Comparison of ENCODE assay signal across 2 cellular contexts in the genomic region with DNA sequence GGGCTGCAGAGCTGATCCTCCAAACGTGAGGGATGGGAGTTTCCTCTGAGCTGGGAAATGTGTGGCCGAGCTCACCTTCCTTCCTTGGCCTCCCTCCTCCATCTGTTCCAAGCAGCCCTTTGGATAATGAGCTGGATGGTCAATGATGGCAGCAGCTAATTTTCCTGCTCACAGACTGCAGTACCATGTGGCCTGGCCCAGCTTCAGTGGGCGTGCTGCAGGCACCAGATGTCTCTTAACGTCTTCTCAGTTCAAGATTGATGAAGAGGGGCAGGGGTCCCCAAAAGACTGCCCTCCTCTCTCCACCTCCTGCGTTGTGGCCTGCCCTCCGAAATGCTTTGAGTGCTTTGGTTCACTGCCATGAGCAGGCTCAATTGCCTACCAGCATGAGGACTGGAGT.
TF ChIP-seq lines count a peak whose summit lies in the region.

No MANE protein-coding gene starts in this region.

TF ChIP-seq in GM23338, 12 proteins besides CTCF, POLR2A, EP300 and RAD21 (continues in another document):
- TF ChIP-seq ETS1 (IDR thresholded peaks at IDR 0.05) (no peak), REST (IDR thresholded peaks at IDR 0.05; ENCODE audit: unreplicated experiment) (no peak), STAT1 (IDR thresholded peaks at IDR 0.05; ENCODE audit: unreplicated experiment) (no peak), EZH2phosphoT487 (IDR thresholded peaks at IDR 0.05; ENCODE audit: unreplicated experiment) (no peak), ZNF114 (CRISPR knock-in tag; IDR thresholded peaks at IDR 0.05) (no peak), JUNB (IDR thresholded peaks at IDR 0.05; ENCODE audit: unreplicated experiment) (no peak), POLR2AphosphoS5 (IDR thresholded peaks at IDR 0.05; ENCODE audit: low read depth) (no peak), CREB1 (CRISPR knock-in tag; IDR thresholded peaks at IDR 0.05; ENCODE audit: low read depth) (no peak), ZNF331 (CRISPR knock-in tag; IDR thresholded peaks at IDR 0.05; ENCODE audit: low read depth) (no peak)
- TF ChIP-seq, protein P1, sequence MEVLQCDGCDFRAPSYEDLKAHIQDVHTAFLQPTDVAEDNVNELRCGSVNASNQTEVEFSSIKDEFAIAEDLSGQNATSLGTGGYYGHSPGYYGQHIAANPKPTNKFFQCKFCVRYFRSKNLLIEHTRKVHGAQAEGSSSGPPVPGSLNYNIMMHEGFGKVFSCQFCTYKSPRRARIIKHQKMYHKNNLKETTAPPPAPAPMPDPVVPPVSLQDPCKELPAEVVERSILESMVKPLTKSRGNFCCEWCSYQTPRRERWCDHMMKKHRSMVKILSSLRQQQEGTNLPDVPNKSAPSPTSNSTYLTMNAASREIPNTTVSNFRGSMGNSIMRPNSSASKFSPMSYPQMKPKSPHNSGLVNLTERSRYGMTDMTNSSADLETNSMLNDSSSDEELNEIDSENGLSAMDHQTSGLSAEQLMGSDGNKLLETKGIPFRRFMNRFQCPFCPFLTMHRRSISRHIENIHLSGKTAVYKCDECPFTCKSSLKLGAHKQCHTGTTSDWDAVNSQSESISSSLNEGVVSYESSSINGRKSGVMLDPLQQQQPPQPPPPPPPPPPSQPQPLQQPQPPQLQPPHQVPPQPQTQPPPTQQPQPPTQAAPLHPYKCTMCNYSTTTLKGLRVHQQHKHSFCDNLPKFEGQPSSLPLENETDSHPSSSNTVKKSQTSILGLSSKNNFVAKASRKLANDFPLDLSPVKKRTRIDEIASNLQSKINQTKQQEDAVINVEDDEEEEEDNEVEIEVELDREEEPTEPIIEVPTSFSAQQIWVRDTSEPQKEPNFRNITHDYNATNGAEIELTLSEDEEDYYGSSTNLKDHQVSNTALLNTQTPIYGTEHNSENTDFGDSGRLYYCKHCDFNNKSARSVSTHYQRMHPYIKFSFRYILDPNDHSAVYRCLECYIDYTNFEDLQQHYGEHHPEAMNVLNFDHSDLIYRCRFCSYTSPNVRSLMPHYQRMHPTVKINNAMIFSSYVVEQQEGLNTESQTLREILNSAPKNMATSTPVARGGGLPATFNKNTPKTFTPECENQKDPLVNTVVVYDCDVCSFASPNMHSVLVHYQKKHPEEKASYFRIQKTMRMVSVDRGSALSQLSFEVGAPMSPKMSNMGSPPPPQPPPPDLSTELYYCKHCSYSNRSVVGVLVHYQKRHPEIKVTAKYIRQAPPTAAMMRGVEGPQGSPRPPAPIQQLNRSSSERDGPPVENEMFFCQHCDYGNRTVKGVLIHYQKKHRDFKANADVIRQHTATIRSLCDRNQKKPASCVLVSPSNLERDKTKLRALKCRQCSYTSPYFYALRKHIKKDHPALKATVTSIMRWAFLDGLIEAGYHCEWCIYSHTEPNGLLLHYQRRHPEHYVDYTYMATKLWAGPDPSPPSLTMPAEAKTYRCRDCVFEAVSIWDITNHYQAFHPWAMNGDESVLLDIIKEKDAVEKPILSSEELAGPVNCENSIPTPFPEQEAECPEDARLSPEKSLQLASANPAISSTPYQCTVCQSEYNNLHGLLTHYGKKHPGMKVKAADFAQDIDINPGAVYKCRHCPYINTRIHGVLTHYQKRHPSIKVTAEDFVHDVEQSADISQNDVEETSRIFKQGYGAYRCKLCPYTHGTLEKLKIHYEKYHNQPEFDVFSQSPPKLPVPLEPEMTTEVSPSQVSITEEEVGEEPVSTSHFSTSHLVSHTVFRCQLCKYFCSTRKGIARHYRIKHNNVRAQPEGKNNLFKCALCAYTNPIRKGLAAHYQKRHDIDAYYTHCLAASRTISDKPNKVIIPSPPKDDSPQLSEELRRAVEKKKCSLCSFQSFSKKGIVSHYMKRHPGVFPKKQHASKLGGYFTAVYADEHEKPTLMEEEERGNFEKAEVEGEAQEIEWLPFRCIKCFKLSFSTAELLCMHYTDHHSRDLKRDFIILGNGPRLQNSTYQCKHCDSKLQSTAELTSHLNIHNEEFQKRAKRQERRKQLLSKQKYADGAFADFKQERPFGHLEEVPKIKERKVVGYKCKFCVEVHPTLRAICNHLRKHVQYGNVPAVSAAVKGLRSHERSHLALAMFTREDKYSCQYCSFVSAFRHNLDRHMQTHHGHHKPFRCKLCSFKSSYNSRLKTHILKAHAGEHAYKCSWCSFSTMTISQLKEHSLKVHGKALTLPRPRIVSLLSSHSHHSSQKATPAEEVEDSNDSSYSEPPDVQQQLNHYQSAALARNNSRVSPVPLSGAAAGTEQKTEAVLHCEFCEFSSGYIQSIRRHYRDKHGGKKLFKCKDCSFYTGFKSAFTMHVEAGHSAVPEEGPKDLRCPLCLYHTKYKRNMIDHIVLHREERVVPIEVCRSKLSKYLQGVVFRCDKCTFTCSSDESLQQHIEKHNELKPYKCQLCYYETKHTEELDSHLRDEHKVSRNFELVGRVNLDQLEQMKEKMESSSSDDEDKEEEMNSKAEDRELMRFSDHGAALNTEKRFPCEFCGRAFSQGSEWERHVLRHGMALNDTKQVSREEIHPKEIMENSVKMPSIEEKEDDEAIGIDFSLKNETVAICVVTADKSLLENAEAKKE (CRISPR knock-in tag; IDR thresholded peaks at IDR 0.05), result no peak

TF ChIP-seq in H1, 55 proteins besides CTCF, POLR2A, EP300 and RAD21:
- TF ChIP-seq HDAC6 (IDR thresholded peaks at IDR 0.05; ENCODE audit: low read depth, low read length), result no peak
- no peak for TF ChIP-seq RNF2 (IDR thresholded peaks at IDR 0.05; ENCODE audit: borderline replicate concordance, low read depth, low read length, missing control alignments, poor library complexity, severe bottlenecking)
- no peak for TF ChIP-seq BCL11A (IDR thresholded peaks at IDR 0.05; ENCODE audit: low read depth in 2 of 2, low read length in 2 of 2)
- TF ChIP-seq, protein P2, sequence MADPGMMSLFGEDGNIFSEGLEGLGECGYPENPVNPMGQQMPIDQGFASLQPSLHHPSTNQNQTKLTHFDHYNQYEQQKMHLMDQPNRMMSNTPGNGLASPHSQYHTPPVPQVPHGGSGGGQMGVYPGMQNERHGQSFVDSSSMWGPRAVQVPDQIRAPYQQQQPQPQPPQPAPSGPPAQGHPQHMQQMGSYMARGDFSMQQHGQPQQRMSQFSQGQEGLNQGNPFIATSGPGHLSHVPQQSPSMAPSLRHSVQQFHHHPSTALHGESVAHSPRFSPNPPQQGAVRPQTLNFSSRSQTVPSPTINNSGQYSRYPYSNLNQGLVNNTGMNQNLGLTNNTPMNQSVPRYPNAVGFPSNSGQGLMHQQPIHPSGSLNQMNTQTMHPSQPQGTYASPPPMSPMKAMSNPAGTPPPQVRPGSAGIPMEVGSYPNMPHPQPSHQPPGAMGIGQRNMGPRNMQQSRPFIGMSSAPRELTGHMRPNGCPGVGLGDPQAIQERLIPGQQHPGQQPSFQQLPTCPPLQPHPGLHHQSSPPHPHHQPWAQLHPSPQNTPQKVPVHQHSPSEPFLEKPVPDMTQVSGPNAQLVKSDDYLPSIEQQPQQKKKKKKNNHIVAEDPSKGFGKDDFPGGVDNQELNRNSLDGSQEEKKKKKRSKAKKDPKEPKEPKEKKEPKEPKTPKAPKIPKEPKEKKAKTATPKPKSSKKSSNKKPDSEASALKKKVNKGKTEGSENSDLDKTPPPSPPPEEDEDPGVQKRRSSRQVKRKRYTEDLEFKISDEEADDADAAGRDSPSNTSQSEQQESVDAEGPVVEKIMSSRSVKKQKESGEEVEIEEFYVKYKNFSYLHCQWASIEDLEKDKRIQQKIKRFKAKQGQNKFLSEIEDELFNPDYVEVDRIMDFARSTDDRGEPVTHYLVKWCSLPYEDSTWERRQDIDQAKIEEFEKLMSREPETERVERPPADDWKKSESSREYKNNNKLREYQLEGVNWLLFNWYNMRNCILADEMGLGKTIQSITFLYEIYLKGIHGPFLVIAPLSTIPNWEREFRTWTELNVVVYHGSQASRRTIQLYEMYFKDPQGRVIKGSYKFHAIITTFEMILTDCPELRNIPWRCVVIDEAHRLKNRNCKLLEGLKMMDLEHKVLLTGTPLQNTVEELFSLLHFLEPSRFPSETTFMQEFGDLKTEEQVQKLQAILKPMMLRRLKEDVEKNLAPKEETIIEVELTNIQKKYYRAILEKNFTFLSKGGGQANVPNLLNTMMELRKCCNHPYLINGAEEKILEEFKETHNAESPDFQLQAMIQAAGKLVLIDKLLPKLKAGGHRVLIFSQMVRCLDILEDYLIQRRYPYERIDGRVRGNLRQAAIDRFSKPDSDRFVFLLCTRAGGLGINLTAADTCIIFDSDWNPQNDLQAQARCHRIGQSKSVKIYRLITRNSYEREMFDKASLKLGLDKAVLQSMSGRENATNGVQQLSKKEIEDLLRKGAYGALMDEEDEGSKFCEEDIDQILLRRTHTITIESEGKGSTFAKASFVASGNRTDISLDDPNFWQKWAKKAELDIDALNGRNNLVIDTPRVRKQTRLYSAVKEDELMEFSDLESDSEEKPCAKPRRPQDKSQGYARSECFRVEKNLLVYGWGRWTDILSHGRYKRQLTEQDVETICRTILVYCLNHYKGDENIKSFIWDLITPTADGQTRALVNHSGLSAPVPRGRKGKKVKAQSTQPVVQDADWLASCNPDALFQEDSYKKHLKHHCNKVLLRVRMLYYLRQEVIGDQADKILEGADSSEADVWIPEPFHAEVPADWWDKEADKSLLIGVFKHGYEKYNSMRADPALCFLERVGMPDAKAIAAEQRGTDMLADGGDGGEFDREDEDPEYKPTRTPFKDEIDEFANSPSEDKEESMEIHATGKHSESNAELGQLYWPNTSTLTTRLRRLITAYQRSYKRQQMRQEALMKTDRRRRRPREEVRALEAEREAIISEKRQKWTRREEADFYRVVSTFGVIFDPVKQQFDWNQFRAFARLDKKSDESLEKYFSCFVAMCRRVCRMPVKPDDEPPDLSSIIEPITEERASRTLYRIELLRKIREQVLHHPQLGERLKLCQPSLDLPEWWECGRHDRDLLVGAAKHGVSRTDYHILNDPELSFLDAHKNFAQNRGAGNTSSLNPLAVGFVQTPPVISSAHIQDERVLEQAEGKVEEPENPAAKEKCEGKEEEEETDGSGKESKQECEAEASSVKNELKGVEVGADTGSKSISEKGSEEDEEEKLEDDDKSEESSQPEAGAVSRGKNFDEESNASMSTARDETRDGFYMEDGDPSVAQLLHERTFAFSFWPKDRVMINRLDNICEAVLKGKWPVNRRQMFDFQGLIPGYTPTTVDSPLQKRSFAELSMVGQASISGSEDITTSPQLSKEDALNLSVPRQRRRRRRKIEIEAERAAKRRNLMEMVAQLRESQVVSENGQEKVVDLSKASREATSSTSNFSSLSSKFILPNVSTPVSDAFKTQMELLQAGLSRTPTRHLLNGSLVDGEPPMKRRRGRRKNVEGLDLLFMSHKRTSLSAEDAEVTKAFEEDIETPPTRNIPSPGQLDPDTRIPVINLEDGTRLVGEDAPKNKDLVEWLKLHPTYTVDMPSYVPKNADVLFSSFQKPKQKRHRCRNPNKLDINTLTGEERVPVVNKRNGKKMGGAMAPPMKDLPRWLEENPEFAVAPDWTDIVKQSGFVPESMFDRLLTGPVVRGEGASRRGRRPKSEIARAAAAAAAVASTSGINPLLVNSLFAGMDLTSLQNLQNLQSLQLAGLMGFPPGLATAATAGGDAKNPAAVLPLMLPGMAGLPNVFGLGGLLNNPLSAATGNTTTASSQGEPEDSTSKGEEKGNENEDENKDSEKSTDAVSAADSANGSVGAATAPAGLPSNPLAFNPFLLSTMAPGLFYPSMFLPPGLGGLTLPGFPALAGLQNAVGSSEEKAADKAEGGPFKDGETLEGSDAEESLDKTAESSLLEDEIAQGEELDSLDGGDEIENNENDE (IDR thresholded peaks at IDR 0.05; ENCODE audit: insufficient replicate concordance, low read length), result no peak
- no peak for TF ChIP-seq ZNF274 (IDR thresholded peaks at IDR 0.05; ENCODE audit: borderline replicate concordance, extremely low read depth, low read length)
- TF ChIP-seq BRCA1 (IDR thresholded peaks at IDR 0.05; ENCODE audit: low read depth, low read length), result no peak
- TF ChIP-seq TAF1 (IDR thresholded peaks at IDR 0.05; ENCODE audit: low read depth, low read length), result no peak
- no peak for TF ChIP-seq ASH2L (IDR thresholded peaks at IDR 0.05; ENCODE audit: low read length)
- TF ChIP-seq RXRA (IDR thresholded peaks at IDR 0.05; ENCODE audit: insufficient read depth, low read depth, low read length), result no peak
- TF ChIP-seq MAFK (IDR thresholded peaks at IDR 0.05; ENCODE audit: low read depth, low read length), result no peak
- TF ChIP-seq POU5F1 (IDR thresholded peaks at IDR 0.05; ENCODE audit: low read depth, low read length), result no peak
- TF ChIP-seq HDAC2 (IDR thresholded peaks at IDR 0.05; ENCODE audit: borderline replicate concordance in 1 of 2, low read depth in 2 of 2, low read length in 2 of 2), result no peak
- TF ChIP-seq, protein P3, sequence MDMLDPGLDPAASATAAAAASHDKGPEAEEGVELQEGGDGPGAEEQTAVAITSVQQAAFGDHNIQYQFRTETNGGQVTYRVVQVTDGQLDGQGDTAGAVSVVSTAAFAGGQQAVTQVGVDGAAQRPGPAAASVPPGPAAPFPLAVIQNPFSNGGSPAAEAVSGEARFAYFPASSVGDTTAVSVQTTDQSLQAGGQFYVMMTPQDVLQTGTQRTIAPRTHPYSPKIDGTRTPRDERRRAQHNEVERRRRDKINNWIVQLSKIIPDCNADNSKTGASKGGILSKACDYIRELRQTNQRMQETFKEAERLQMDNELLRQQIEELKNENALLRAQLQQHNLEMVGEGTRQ (IDR thresholded peaks at IDR 0.05; ENCODE audit: low read length), result no peak
- no peak for TF ChIP-seq BACH1 (IDR thresholded peaks at IDR 0.05; ENCODE audit: low read length)
- TF ChIP-seq SUZ12 (IDR thresholded peaks at IDR 0.05; ENCODE audit: low read length), result no peak
